1 cellular context compared by ENCODE assay signal in genomic region chr12:114412825-114413749, GRCh38.
TF ChIP-seq lines count a peak whose summit lies in the region.

No MANE protein-coding gene starts in this region.

TF ChIP-seq in WTC11, 78 proteins besides CTCF, POLR2A, EP300 and RAD21 (continued from another document):
- TF ChIP-seq ZBTB43 (CRISPR knock-in tag; IDR thresholded peaks at IDR 0.05): no peak
- no peak for TF ChIP-seq ZNF671 (CRISPR knock-in tag; IDR thresholded peaks at IDR 0.05)
- no peak for TF ChIP-seq ATF1 (CRISPR knock-in tag; IDR thresholded peaks at IDR 0.05)
- TF ChIP-seq ZNF232 (CRISPR knock-in tag; IDR thresholded peaks at IDR 0.05): no peak
- TF ChIP-seq ETV6 (CRISPR knock-in tag; IDR thresholded peaks at IDR 0.05): no peak
- no peak for TF ChIP-seq CREM (CRISPR knock-in tag; IDR thresholded peaks at IDR 0.05)
- TF ChIP-seq E2F1 (CRISPR knock-in tag; IDR thresholded peaks at IDR 0.05): no peak
